21 cellular contexts compared by ENCODE assay signal in the genomic region with DNA sequence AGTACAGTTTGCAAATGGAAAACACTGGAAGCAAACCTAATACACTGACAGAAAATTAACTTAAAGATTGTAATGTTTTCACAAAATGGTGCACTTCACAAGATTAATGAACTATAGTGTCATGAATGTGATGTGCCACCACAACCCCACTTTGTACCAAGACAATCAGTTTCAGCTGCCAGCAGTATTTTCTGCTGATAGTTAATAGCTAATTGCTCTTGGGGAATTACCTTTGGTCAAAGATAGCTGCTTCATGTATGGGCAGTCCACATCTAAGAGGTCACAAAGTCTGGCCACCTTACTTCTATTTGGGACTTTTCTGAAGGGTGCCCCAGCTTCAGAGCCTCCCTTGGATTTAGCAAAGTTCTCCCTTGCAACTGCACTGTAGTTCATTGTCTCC.
DNase-seq lines count a peak whose midpoint lies in the region; ATAC-seq and FAIRE-seq lines count a peak whose summit lies in the region.
"Had no signal": no experiment of that assay in that cellular context is flagged by ENCODE, and none has a peak within 500 bp of the region (broad histone marks: within the 10 kb centered on the region; RNA-seq: fewer than 3 reads in every experiment).

No MANE protein-coding gene starts in this region.

- no peaks in the 10 kb centered on the region for H3K4me1 Mint-ChIP-seq in activated CD4-positive, alpha-beta T cell treated with anti-CD3 and anti-CD28 coated beads, Interleukin-2, amount 10 ng/mL, durations not matched to agents 24 days and 14 days
- H3K4me1 Mint-ChIP-seq: B cell; CD4-positive, CD25-positive, alpha-beta regulatory T cell had no signal

- no peak overlapping the region for H3K4me3 Mint-ChIP-seq in activated CD4-positive, alpha-beta T cell treated with anti-CD3 and anti-CD28 coated beads, Interleukin-2, amount 10 ng/mL, durations not matched to agents 24 days and 14 days
- H3K4me3 Mint-ChIP-seq: B cell; CD4-positive, CD25-positive, alpha-beta regulatory T cell had no signal

- no peak for FAIRE-seq in small intestine (lab: Jason Lieb, UNC)

- no peaks in the 10 kb centered on the region for H3K27me3 Mint-ChIP-seq in activated CD4-positive, alpha-beta T cell treated with anti-CD3 and anti-CD28 coated beads, Interleukin-2, amount 10 ng/mL, durations not matched to agents 24 days and 14 days
- H3K27me3 Mint-ChIP-seq: B cell; CD4-positive, CD25-positive, alpha-beta regulatory T cell had no signal

- H3K27ac Mint-ChIP-seq in activated CD4-positive, alpha-beta T cell treated with anti-CD3 and anti-CD28 coated beads, Interleukin-2, amount 10 ng/mL, durations not matched to agents 24 days and 14 days: no peak overlapping the region
- H3K27ac Mint-ChIP-seq: B cell; CD4-positive, CD25-positive, alpha-beta regulatory T cell had no signal

- H3K4me3 ChIP-seq in small intestine (ENCODE audit: low read depth in 1 of 2, low read length in 2 of 2): no peak overlapping the region
- H3K4me3 ChIP-seq: GM23248 had no signal

- H3K27ac ChIP-seq in small intestine (ENCODE audit: low read depth in 1 of 2, low read length in 1 of 2): no peak overlapping the region
- H3K27ac ChIP-seq in substantia nigra (ENCODE audit: low read depth, low read length, poor library complexity, severe bottlenecking): no peak overlapping the region
- H3K27ac ChIP-seq: 22Rv1, GM23248 had no signal

- no peaks in the 10 kb centered on the region for H3K9me3 ChIP-seq in small intestine (ENCODE audit: control insufficient read depth, low read depth)
- H3K9me3 ChIP-seq: Caco-2 had no signal

- no peaks in the 10 kb centered on the region for H3K27me3 ChIP-seq in small intestine (ENCODE audit: control insufficient read depth in 2 of 2, insufficient read depth in 2 of 2, low read length in 2 of 2)

- ATAC-seq in HG02938 (IDR thresholded peaks at IDR 0.05; ENCODE audit: unreplicated experiment) (peak; percentile 92), HG03432 (IDR thresholded peaks at IDR 0.05; ENCODE audit: unreplicated experiment) (peak; percentile 83), HG02840 (IDR thresholded peaks at IDR 0.05; ENCODE audit: low FRiP score, unreplicated experiment) (no peak)
- ATAC-seq: HCT116 had no signal

- no peaks in the 10 kb centered on the region for H3K9me3 Mint-ChIP-seq in activated CD4-positive, alpha-beta T cell treated with anti-CD3 and anti-CD28 coated beads, Interleukin-2, amount 10 ng/mL, durations not matched to agents 24 days and 14 days

- intact Hi-C loops in activated CD4-positive, alpha-beta T cell treated with anti-CD3 and anti-CD28 coated beads, Interleukin-2, amount 10 ng/mL, durations not matched to agents 24 days and 14 days (cut with micrococcal nuclease): no loop called here

- no peaks in the 10 kb centered on the region for H3K36me3 ChIP-seq in small intestine (ENCODE audit: control insufficient read depth in 2 of 2, insufficient read depth in 2 of 2, low read length in 2 of 2)

- peak; percentile 36 for DNase-seq in activated CD4-positive, alpha-beta T cell treated with anti-CD3 and anti-CD28 coated beads, Interleukin-2, amount 10 ng/mL, durations not matched to agents 24 days and 14 days
- no peak for DNase-seq in activated CD4-positive, alpha-beta T cell treated with anti-CD3 and anti-CD28 coated beads for 48 hours
- no peak for DNase-seq in activated T-cell treated with anti-CD3 and anti-CD28 coated beads, Interleukin-2, amount 50 U/mL, for 48 hours
- DNase-seq in small intestine: no peak
- DNase-seq in substantia nigra (lab: John Stamatoyannopoulos, UW): no peak
- DNase-seq: Caco-2; CD4-positive, CD25-positive, alpha-beta regulatory T cell; DMS53; GM23248; NCI-H1417; NCI-H187 treated with DMSO at 0.1 percent for 48 hours; NCI-H2171; NCI-H748 treated with DMSO at 0.1 percent for 48 hours; RPMI8226; SIG-M5 had no signal

- no peaks in the 10 kb centered on the region for H3K36me3 Mint-ChIP-seq in activated CD4-positive, alpha-beta T cell treated with anti-CD3 and anti-CD28 coated beads, Interleukin-2, amount 10 ng/mL, durations not matched to agents 24 days and 14 days (ENCODE audit: low read depth)
- H3K36me3 Mint-ChIP-seq: CD4-positive, CD25-positive, alpha-beta regulatory T cell had no signal

- no peaks in the 10 kb centered on the region for H3K4me1 ChIP-seq in small intestine (ENCODE audit: control insufficient read depth in 2 of 2, insufficient read depth in 1 of 2, low read depth in 1 of 2, low read length in 1 of 2)
- H3K4me1 ChIP-seq: Caco-2 had no signal
